1 cellular context compared by ENCODE assay signal in the genomic region with DNA sequence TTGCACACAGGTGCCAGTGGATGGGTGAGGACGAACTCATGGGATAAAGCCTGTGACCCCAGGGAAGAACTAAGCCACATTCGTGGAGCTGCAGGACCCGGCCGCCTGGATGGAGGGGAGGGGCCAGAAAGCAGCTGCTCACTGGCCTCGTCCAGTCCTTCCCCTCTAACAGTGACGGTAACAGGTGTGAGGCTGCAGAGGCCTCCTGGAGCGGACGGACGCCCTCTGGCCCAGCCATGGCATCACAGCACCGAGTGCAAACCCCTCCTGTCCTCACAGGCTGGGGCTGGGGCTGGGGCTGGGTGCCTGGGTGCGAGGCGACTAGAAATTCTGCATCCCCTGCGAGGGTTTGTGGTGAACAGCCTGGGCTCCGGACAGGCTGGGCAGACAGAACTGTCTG.
TF ChIP-seq lines count a peak whose summit lies in the region.

No MANE protein-coding gene starts in this region.

TF ChIP-seq in endothelial cell of umbilical vein, 7 proteins besides CTCF, POLR2A, EP300 and RAD21:
- TF ChIP-seq FOS (IDR thresholded peaks at IDR 0.05; ENCODE audit: borderline replicate concordance, insufficient read depth, low read length) (no peak), GATA2 (IDR thresholded peaks at IDR 0.05; ENCODE audit: insufficient read depth, insufficient read length, low read depth, low read length) (no peak), JUN (IDR thresholded peaks at IDR 0.05; ENCODE audit: borderline replicate concordance, insufficient read depth, insufficient read length, low read depth) (no peak), EZH2 (IDR thresholded peaks at IDR 0.05; ENCODE audit: borderline replicate concordance, low read depth, low read length, severe bottlenecking) (no peak), POLR2AphosphoS5 (IDR thresholded peaks at IDR 0.05; ENCODE audit: insufficient read depth, low read depth, low read length) (no peak), MYC (IDR thresholded peaks at IDR 0.05; ENCODE audit: low read depth, low read length) (no peak)
- TF ChIP-seq, protein P1, sequence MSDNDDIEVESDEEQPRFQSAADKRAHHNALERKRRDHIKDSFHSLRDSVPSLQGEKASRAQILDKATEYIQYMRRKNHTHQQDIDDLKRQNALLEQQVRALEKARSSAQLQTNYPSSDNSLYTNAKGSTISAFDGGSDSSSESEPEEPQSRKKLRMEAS (IDR thresholded peaks at IDR 0.05; ENCODE audit: insufficient read depth, insufficient read length) = no peak
